Comparison of ENCODE assay signal across 12 cellular contexts in the genomic region with DNA sequence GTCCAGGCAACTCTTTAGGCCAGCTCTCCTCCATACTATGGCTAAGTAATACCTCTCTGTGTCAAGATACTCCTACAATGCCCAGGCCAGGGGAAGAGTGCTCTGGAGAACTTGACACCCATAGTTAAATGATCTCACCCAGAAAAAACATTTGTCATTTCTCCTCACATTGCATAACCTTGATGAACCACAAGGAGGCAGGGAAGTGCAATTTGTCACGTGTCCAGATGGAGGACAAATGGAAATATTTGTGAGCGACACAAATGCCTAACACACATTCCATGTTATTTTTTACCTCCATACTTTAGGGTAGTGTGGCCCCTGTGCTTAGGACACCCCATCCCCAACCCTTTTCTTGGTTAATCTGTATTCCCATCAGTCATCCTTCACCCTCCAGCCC.
A peak's percentile ranks its signal among the peaks of the same experiment; 100 is the strongest.
DNase-seq lines count a peak whose midpoint lies in the region; ATAC-seq and TF ChIP-seq lines count a peak whose summit lies in the region.
"Had no signal": no experiment of that assay in that cellular context is flagged by ENCODE, and none has a peak within 500 bp of the region (broad histone marks: within the 10 kb centered on the region; RNA-seq: fewer than 3 reads in every experiment).

No MANE protein-coding gene starts in this region.

- CTCF ChIA-PET in HEK293T (lab: Yijun Ruan, JAX) = no interaction called here

- no peak overlapping the region for H3K4me3 ChIP-seq in AG10803 (ENCODE audit: low read length)
- H3K4me3 ChIP-seq in RWPE2 (ENCODE audit: severe bottlenecking) = no peak overlapping the region
- H3K4me3 ChIP-seq: SK-N-MC, skin epidermis had no signal

- TF ChIP-seq POLR2A in GM18505 (IDR thresholded peaks at IDR 0.05; ENCODE audit: borderline replicate concordance, extremely low read depth, insufficient read depth, insufficient read length) = no peak

- POLR2A ChIA-PET in HEK293T (lab: Yijun Ruan, JAX) = no interaction called here

- H3K9me3 ChIP-seq in RWPE2 (ENCODE audit: severe bottlenecking) = no peaks in the 10 kb centered on the region

- H3K36me3 ChIP-seq in RWPE2 (ENCODE audit: low read depth) = no peaks in the 10 kb centered on the region

- H3K27me3 ChIP-seq in RWPE2 (ENCODE audit: insufficient read depth, poor library complexity, severe bottlenecking) = no peaks in the 10 kb centered on the region

- TF ChIP-seq CTCF in AG10803 (conservative IDR thresholded peaks at IDR 0.05; ENCODE audit: low read length) = peak; percentile 38
- TF ChIP-seq CTCF in RWPE2 (IDR thresholded peaks at IDR 0.05; ENCODE audit: poor library complexity, severe bottlenecking) = peak; percentile 44

- no peak overlapping the region for H3K27ac ChIP-seq in RWPE2 (ENCODE audit: poor library complexity, severe bottlenecking)
- H3K27ac ChIP-seq: SK-N-MC, skin epidermis had no signal

- no peak for DNase-seq in AG10803 (ENCODE audit: low read depth)
- peak; percentile 19 for DNase-seq in HEK293T (ENCODE audit: extremely low spot score)
- DNase-seq in RWPE2 (ENCODE audit: low spot score) = no peak
- DNase-seq in hepatic stellate cell (ENCODE audit: low spot score) = peak; percentile 5
- no peak for DNase-seq in NCI-H226
- DNase-seq in NCI-H1417 (lab: John Stamatoyannopoulos, UW) = no peak
- DNase-seq: activated CD8-positive, alpha-beta memory T cell treated with anti-CD3 and anti-CD28 coated beads, Interleukin-2, amount 50 U/mL, for 4 hours; NCI-H1436 treated with DMSO at 0.1 percent for 48 hours had no signal

- no peaks in the 10 kb centered on the region for H3K4me1 ChIP-seq in RWPE2 (ENCODE audit: insufficient read depth, poor library complexity, severe bottlenecking)

- no peak for ATAC-seq in RWPE2 (ENCODE audit: low read depth)
- no peak for ATAC-seq in GM18505 (IDR thresholded peaks at IDR 0.05; ENCODE audit: unreplicated experiment)
- no peak for ATAC-seq in GM18517 (IDR thresholded peaks at IDR 0.05; ENCODE audit: unreplicated experiment)

TF ChIP-seq in HEK293T, 16 proteins besides CTCF, POLR2A, EP300 and RAD21:
- TF ChIP-seq ARNT (IDR thresholded peaks at IDR 0.05) = no peak
- TF ChIP-seq HDGF (IDR thresholded peaks at IDR 0.05; ENCODE audit: borderline replicate concordance) = no peak
- TF ChIP-seq FOXA1 (IDR thresholded peaks at IDR 0.05) = no peak
- TF ChIP-seq ZNF384 (IDR thresholded peaks at IDR 0.05) = no peak
- TF ChIP-seq ELF4 (IDR thresholded peaks at IDR 0.05) = no peak
- TF ChIP-seq BHLHE40 (IDR thresholded peaks at IDR 0.05; ENCODE audit: borderline replicate concordance) = no peak
- no peak for TF ChIP-seq LEF1 (IDR thresholded peaks at IDR 0.05; ENCODE audit: borderline replicate concordance)
- TF ChIP-seq CTBP1 (IDR thresholded peaks at IDR 0.05; ENCODE audit: borderline replicate concordance) = no peak
- TF ChIP-seq, protein P1, sequence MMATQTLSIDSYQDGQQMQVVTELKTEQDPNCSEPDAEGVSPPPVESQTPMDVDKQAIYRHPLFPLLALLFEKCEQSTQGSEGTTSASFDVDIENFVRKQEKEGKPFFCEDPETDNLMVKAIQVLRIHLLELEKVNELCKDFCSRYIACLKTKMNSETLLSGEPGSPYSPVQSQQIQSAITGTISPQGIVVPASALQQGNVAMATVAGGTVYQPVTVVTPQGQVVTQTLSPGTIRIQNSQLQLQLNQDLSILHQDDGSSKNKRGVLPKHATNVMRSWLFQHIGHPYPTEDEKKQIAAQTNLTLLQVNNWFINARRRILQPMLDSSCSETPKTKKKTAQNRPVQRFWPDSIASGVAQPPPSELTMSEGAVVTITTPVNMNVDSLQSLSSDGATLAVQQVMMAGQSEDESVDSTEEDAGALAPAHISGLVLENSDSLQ (IDR thresholded peaks at IDR 0.05) = no peak
- TF ChIP-seq SUZ12 (IDR thresholded peaks at IDR 0.05) = no peak
- TF ChIP-seq FOXM1 (IDR thresholded peaks at IDR 0.05; ENCODE audit: borderline replicate concordance) = no peak
- no peak for TF ChIP-seq SP1 (IDR thresholded peaks at IDR 0.05)
- no peak for TF ChIP-seq L3MBTL2 (conservative IDR thresholded peaks at IDR 0.05)
- TF ChIP-seq FOXK2 (IDR thresholded peaks at IDR 0.05) = no peak

Comparison
In these comparisons a context has a peak if more than half of its experiments do, and no peak if none do; other contexts are left out.
1. DNase-seq: peak in HEK293T (single experiment) and hepatic stellate cell (single experiment); none in AG10803 (single experiment), RWPE2 (single experiment), NCI-H226 (single experiment) and NCI-H1417 (0 of 3).